Comparison of ENCODE assay signal across 19 cellular contexts in the genomic region with DNA sequence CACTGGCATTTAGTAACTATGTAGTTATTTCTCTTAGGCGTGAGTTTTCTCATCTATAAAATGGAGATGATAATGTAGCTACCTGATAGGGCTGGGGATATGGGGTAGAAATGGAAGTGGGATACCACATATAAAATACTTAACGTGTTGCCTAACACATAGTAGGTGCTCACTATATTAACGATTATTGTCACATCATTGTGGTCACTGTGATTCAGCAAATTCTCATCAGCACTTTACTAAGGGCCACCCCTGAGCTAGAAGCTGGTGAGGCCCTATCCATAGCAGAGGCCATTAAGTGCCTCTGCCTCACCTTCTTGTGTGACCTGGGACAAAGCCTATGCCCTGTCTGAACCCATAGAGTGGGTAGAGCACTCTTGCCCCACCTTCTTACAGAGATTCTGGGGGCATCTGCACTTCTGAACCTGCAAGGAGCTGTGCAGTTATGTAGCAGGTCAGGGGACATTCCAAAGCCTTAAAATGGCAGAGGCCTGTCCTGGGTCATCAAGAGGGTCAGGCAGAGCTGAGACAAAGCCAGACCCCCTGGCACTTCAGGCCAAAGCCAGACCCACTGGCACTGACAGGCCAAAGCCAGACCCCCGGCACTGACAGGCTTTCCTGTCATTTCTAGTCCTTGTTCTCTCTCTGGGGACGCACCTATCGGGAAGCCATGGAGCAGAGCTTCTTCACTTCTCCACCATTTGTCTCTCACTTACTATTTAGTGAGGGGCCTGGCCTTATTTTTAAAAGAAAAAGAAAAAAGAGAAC. TPM values are rescaled to one million over a fixed set of nuclear protein-coding genes. Genes with fewer than 3 reads are reported as not detected.
A peak's percentile ranks its signal among the peaks of the same experiment; 100 is the strongest.
DNase-seq lines count a peak whose midpoint lies in the region; ATAC-seq, FAIRE-seq and TF ChIP-seq lines count a peak whose summit lies in the region.
"Had no signal": no experiment of that assay in that cellular context is flagged by ENCODE, and none has a peak within 500 bp of the region (broad histone marks: within the 10 kb centered on the region; RNA-seq: fewer than 3 reads in every experiment).

No MANE protein-coding gene starts in this region.

- intact Hi-C loops in CD14-positive monocyte (cut with micrococcal nuclease): no loop called here

- WGBS in A549 (ENCODE audit: missing lambda C conversion rate): 76% methylated on average over 6 of the region's 6 CpGs

- no peak for TF ChIP-seq CTCF in A549 (IDR thresholded peaks at IDR 0.05)
- no peak for TF ChIP-seq CTCF in CD14-positive monocyte (IDR thresholded peaks at IDR 0.05)
- TF ChIP-seq CTCF in GM13976 (IDR thresholded peaks at IDR 0.05; ENCODE audit: borderline replicate concordance, control extremely low read depth, extremely low read depth, insufficient read depth, missing control alignments): no peak

- in situ Hi-C loops in GM13976 (cut with MboI; ENCODE audit: low sequenced_read_pairs, unreplicated experiment): no loop called here
- in situ Hi-C loops in ACHN (cut with HindIII; ENCODE audit: low pct_ligation_motif_present, low pct_unique_long_range_greater_than_20kb, low sequenced_read_pairs): no loop called here

- H3K27me3 Mint-ChIP-seq in CD14-positive monocyte (ENCODE audit: low read depth in 3 of 3): peaks cover 14 to 20% (median 18%) of the 10 kb centered on the region in 3 donors

- FAIRE-seq in A549 (lab: Jason Lieb, UNC) (no peak), urothelium cell line (lab: Jason Lieb, UNC) (peak; percentile 40)
- FAIRE-seq: GM12892, GM19239 had no signal

- no peak for TF ChIP-seq POLR2A in A549 (IDR thresholded peaks at IDR 0.05; ENCODE audit: low read length)

- no peaks in the 10 kb centered on the region for H3K4me1 ChIP-seq in A549
- H3K4me1 ChIP-seq: BE2C had no signal

- H3K36me3 Mint-ChIP-seq in CD14-positive monocyte: no peaks in the 10 kb centered on the region

- no peak overlapping the region for H3K4me2 ChIP-seq in A549
- H3K4me2 ChIP-seq: BLaER1 treated with 17β-estradiol and CSF1 and Interleukin-3, amounts not matched to agents 10 nM and 100 nM had no signal

- POLR2A ChIA-PET in A549 (lab: Yijun Ruan, JAX): interaction anchor here (0.6 kb wide), 1 partner anchor 12 kb away, joined by 11 read pairs; no protein-coding TSS in a partner anchor

- H3K27ac Mint-ChIP-seq in CD14-positive monocyte: no peak overlapping the region
- H3K27ac Mint-ChIP-seq: CD4-positive, alpha-beta memory T cell had no signal

- ATAC-seq in A549: no peak
- ATAC-seq: HCT116 had no signal

- H3K4me3 ChIP-seq in A549: no peak overlapping the region
- H3K4me3 ChIP-seq: BLaER1 treated with 17β-estradiol and CSF1 and Interleukin-3, amounts not matched to agents 10 nM and 100 nM; GM23248 had no signal

- H3K4me3 Mint-ChIP-seq in CD14-positive monocyte: no peak overlapping the region
- H3K4me3 Mint-ChIP-seq: H9 had no signal

- TF ChIP-seq EP300 in A549 (IDR thresholded peaks at IDR 0.05): no peak

- peaks cover 0 to under 1% (median 0%) of the 10 kb centered on the region in 7 donors for H3K9me3 Mint-ChIP-seq in CD14-positive monocyte
- H3K9me3 Mint-ChIP-seq: CD4-positive, alpha-beta memory T cell; H9 had no signal

- DNase-seq in A549 (ENCODE audit: low read depth in 1 of 2, low spot score in 1 of 2): no peak
- DNase-seq in CD14-positive monocyte (ENCODE audit: low spot score): peak; percentile 13
- DNase-seq in mesenteric fat pad (ENCODE audit: low spot score): peak; percentile 55
- DNase-seq in urothelium cell line (ENCODE audit: low spot score): no peak
- DNase-seq in GM13976 (ENCODE audit: low spot score): no peak
- no peak for DNase-seq in ACHN
- DNase-seq: AML-193; BE2C; Calu3; CD4-positive, alpha-beta memory T cell; COR-L47; DMS53; DMS79 treated with DMSO at 0.1 percent for 48 hours; GM23248; H9 had no signal

- TF ChIP-seq RAD21 in A549 (conservative IDR thresholded peaks at IDR 0.05 in 1 of 2, IDR thresholded peaks at IDR 0.05 in 1 of 2): no peak

- CTCF ChIA-PET in A549 (lab: Yijun Ruan, JAX): interaction anchor here (1.0 to 2.1 kb wide), 3 partner anchors 32 to 70 kb away, joined by 3 to 11 read pairs (median 5); no protein-coding TSS in a partner anchor

- peak overlapping the region in 1 of 2 experiments; percentile 61; a peak in 3 of 6 replicates for H3K27ac ChIP-seq in A549
- H3K27ac ChIP-seq: BLaER1 treated with 17β-estradiol and CSF1 and Interleukin-3, amounts not matched to agents 10 nM and 100 nM; GM23248 had no signal

- H3K9me3 ChIP-seq in A549: peaks cover 1% of the 10 kb centered on the region; the same call in 1 of the 3 replicates
- H3K9me3 ChIP-seq: BE2C had no signal

- H3K4me1 Mint-ChIP-seq in CD14-positive monocyte: no peaks in the 10 kb centered on the region

TF ChIP-seq in A549, 52 proteins besides CTCF, POLR2A, EP300 and RAD21:
- TF ChIP-seq FOSB (CRISPR knock-in tag; IDR thresholded peaks at IDR 0.05) (no peak), NFE2L2 (conservative IDR thresholded peaks at IDR 0.05; ENCODE audit: low read length) (peak; percentile 53), NPAS2 (CRISPR knock-in tag; IDR thresholded peaks at IDR 0.05; ENCODE audit: borderline replicate concordance) (no peak), FOXS1 (CRISPR knock-in tag; IDR thresholded peaks at IDR 0.05) (no peak), ZNF302 (CRISPR knock-in tag; IDR thresholded peaks at IDR 0.05) (no peak), HMGXB4 (CRISPR knock-in tag; IDR thresholded peaks at IDR 0.05; ENCODE audit: borderline replicate concordance) (no peak), MAFK (IDR thresholded peaks at IDR 0.05; ENCODE audit: partially characterized antibody) (peak; percentile 48), KDM1A (IDR thresholded peaks at IDR 0.05; ENCODE audit: low read depth) (no peak)

RNA-seq across cellular contexts. Expression of gene RIMS4, which starts 7.0 kb away (rescaled TPM):
- polyA plus RNA-seq in A549 (2011; rRNA removed) (0.39 and 0.56 TPM in 2 replicates), A549 (2017; fragmentation: RNase III; extraction: RNeasy Plus Mini Kit Qiagen cat#74134 plus additional on column Dnase treatment) (1.3 to 1.6 TPM (median 1.3 TPM) in 3 replicates), CD14-positive monocyte (not detected)
- 0.73 and 0.95 TPM in 2 replicates for polyA plus RNA-seq in A549 (2012; cell fraction: cytosol; rRNA removed)
- polyA plus RNA-seq in A549 (2012; cell fraction: nucleus; rRNA removed): 1.00 and 1.1 TPM in 2 replicates
- polyA minus RNA-seq in A549 (2011; rRNA and poly(A)+ RNA removed): 0.83 and 0.91 TPM in 2 replicates
- 0.29 TPM for total RNA-seq in mesenteric fat pad
- total RNA-seq: CD4-positive, alpha-beta memory T cell had no signal
- polyA plus RNA-seq: CD4-positive, alpha-beta memory T cell; GM23248 had no signal

Comparison
In these comparisons a context has a peak if more than half of its experiments do, and no peak if none do; other contexts are left out.
1. DNase-seq: peak in CD14-positive monocyte (single experiment) and mesenteric fat pad (single experiment); none in A549 (0 of 2), urothelium cell line (single experiment), GM13976 (single experiment) and ACHN (single experiment).